ENCODE assay signal across 28 cellular contexts in the genomic region with DNA sequence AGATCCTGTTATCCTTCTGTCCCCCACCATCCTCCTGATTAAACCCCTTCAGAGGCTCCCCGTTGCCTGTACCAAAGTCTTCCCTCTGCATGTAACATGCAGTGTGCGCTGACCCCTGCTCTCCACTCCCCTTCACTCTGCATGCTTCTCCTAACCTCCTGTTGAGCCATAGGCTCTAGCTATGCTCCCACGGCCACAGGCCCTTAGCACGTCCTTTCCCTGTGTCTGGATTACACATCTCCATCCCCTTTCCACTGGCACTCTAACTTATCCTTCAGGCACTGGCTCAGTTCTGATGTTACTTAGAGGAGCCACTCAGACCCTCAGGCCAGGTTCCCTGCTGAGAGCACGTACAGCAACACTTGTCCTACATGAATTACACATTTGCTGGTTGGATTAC. TPM values are rescaled to one million over a fixed set of nuclear protein-coding genes. Genes with fewer than 3 reads are reported as not detected.
"Had no signal": no experiment of that assay in that cellular context is flagged by ENCODE, and none has a peak within 500 bp of the region (broad histone marks: within the 10 kb centered on the region; RNA-seq: fewer than 3 reads in every experiment).

No MANE protein-coding gene starts in this region.

- H3K27me3 ChIP-seq: right lobe of liver, upper lobe of right lung had no signal

- H3K36me3 ChIP-seq: heart left ventricle, right lobe of liver, tibial artery, upper lobe of right lung had no signal

- H3K36me3 Mint-ChIP-seq: naive thymus-derived CD8-positive, alpha-beta T cell; stimulated activated effector memory CD8-positive, alpha-beta T cell treated with anti-CD3 and anti-CD28 coated beads, Interleukin-12 subunit alpha, Interleukin-12 subunit beta, amount 100 ng/mL, for 72 hours had no signal

- H2AFZ ChIP-seq: parathyroid adenoma had no signal

- H3K27ac Mint-ChIP-seq: stimulated activated effector memory CD8-positive, alpha-beta T cell treated with anti-CD3 and anti-CD28 coated beads, Interleukin-12 subunit alpha, Interleukin-12 subunit beta, amount 100 ng/mL, for 72 hours had no signal

- ATAC-seq: esophagus mucosa; heart left ventricle; naive thymus-derived CD8-positive, alpha-beta T cell; psoas muscle; right lobe of liver; stimulated activated effector memory CD8-positive, alpha-beta T cell treated with anti-CD3 and anti-CD28 coated beads, Interleukin-12 subunit alpha, Interleukin-12 subunit beta, amount 100 ng/mL, for 72 hours; stimulated activated naive CD8-positive, alpha-beta T cell treated with anti-CD3 and anti-CD28 coated beads, Interleukin-15, Interleukin-2, amounts not matched to agents 100 U/mL and 50 U/mL, for 24 hours; upper lobe of right lung had no signal

- H3K9me3 Mint-ChIP-seq: naive thymus-derived CD8-positive, alpha-beta T cell; neural crest cell; stimulated activated effector memory CD8-positive, alpha-beta T cell treated with anti-CD3 and anti-CD28 coated beads, Interleukin-12 subunit alpha, Interleukin-12 subunit beta, amount 100 ng/mL, for 72 hours had no signal

- H3K4me3 Mint-ChIP-seq: neural crest cell; stimulated activated effector memory CD8-positive, alpha-beta T cell treated with anti-CD3 and anti-CD28 coated beads, Interleukin-12 subunit alpha, Interleukin-12 subunit beta, amount 100 ng/mL, for 72 hours had no signal

- H3K9me3 ChIP-seq: heart left ventricle, psoas muscle, right lobe of liver, tibial artery, upper lobe of right lung had no signal

- H3K9ac ChIP-seq: parathyroid adenoma had no signal

- H3K4me3 ChIP-seq: coronary artery, dorsolateral prefrontal cortex, heart left ventricle, psoas muscle, right lobe of liver, tibial artery, upper lobe of right lung had no signal

- H3K27me3 Mint-ChIP-seq: naive thymus-derived CD8-positive, alpha-beta T cell had no signal

- FAIRE-seq: endometrium, frontal cortex had no signal

- H3K4me1 ChIP-seq: parathyroid adenoma, psoas muscle, tibial artery, upper lobe of right lung had no signal

- DNase-seq: dorsolateral prefrontal cortex; effector CD8-positive, alpha-beta T cell; heart left ventricle; hippocampal formation; kidney glomerular epithelial cell; mesendoderm; naive thymus-derived CD8-positive, alpha-beta T cell; occipital lobe; psoas muscle; retina; stimulated activated CD4-positive, alpha-beta T cell treated with anti-CD3 and anti-CD28 coated beads, Interleukin-4, amount 100 ng/mL, for 1 hour; stimulated activated CD8-positive, alpha-beta memory T cell treated with anti-CD3 and anti-CD28 coated beads, Interleukin-4, amount 100 ng/mL, for 48 hours; stimulated activated naive CD8-positive, alpha-beta T cell treated with anti-CD3 and anti-CD28 coated beads, Interleukin-15, Interleukin-2, amounts not matched to agents 100 U/mL and 50 U/mL, for 24 hours; upper lobe of right lung had no signal

- H3K27ac ChIP-seq: coronary artery, dorsolateral prefrontal cortex, heart left ventricle, parathyroid adenoma, psoas muscle, right lobe of liver, tibial artery, upper lobe of right lung had no signal

- H3K79me2 ChIP-seq: parathyroid adenoma had no signal

RNA-seq across cellular contexts. Expression of gene EDAR, which starts 29.4 kb away (rescaled TPM):
- total RNA-seq: chondrocyte, fibroblast of lung, glomerular endothelial cell, lung microvascular endothelial cell, neural crest cell, occipital lobe, psoas muscle, temporal lobe had no signal
- polyA plus RNA-seq: fibroblast of lung had no signal
